ENCODE assay signal across 11 cellular contexts in the genomic region with DNA sequence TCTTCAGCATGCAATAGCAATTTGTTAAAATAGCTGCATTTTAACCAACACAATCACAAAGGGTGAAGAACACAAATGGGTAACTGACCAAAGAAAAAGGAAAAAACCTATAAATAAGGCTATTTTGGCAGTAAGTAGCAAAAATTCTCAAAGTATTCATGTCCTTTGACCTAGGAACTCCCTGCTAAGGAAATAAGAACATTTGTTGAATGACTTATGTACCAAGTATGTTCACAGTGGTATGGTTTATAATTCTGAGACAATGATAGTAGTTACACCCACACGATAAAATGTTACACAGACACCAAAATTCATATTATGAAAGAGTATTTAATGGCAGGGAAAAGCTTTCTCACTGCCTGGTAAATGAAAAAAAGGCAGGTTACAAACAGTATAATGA. TPM values are rescaled to one million over a fixed set of nuclear protein-coding genes. Genes with fewer than 3 reads are reported as not detected.
DNase-seq lines count a peak whose midpoint lies in the region; ATAC-seq and TF ChIP-seq lines count a peak whose summit lies in the region.
"Had no signal": no experiment of that assay in that cellular context is flagged by ENCODE, and none has a peak within 500 bp of the region (broad histone marks: within the 10 kb centered on the region; RNA-seq: fewer than 3 reads in every experiment).

No MANE protein-coding gene starts in this region.

- peak overlapping the region; percentile 93 for H3K27ac Mint-ChIP-seq in activated CD8-positive, alpha-beta T cell treated with anti-CD3 and anti-CD28 coated beads, Interleukin-2, amount 10 ng/mL, durations not matched to agents 7 days and 5 days
- peak overlapping the region; percentile 95 to 98 (median 96) for H3K27ac Mint-ChIP-seq in immature natural killer cell

- 57 to 69% methylated on average over 1 of the region's 1 CpG for WGBS in heart right ventricle, 2 donors
- WGBS in transverse colon (ENCODE audit: low coverage in 1 of 2), 2 donors: 46% methylated on average over 1 of the region's 1 CpG; no CpG with 5 or more reads in 1 of the 2 donors

- H3K36me3 ChIP-seq in heart right ventricle (no peaks in the 10 kb centered on the region), transverse colon (no peaks in the 10 kb centered on the region)

- POLR2A ChIA-PET in activated CD8-positive, alpha-beta T cell treated with anti-CD3 and anti-CD28 coated beads, Interleukin-2, amount 10 ng/mL, durations not matched to agents 7 days and 5 days (lab: Charles Lee): interaction anchor here (1.2 to 4.9 kb wide), 9 partner anchors 10 to 110 kb away, joined by 3 to 38 read pairs (median 5); partner anchors contain the start of genes CCDC88C and PPP4R3A

- H3K4me3 Mint-ChIP-seq in activated CD8-positive, alpha-beta T cell treated with anti-CD3 and anti-CD28 coated beads, Interleukin-2, amount 10 ng/mL, durations not matched to agents 7 days and 5 days: peak overlapping the region; percentile 100
- peak overlapping the region; percentile 97 to 100 (median 99) for H3K4me3 Mint-ChIP-seq in immature natural killer cell

- in situ Hi-C loops in transverse colon (cut with MboI; ENCODE audit: low pct_ligation_motif_present in 1 of 4, low pct_unique_long_range_greater_than_20kb in 1 of 4, low sequenced_read_pairs in 3 of 4): loop anchor here in 1 of 4 donors (25.0 kb wide), 1 partner anchor 88 kb away; no protein-coding TSS in a partner anchor

- H3K27me3 ChIP-seq in heart right ventricle: peaks cover 0 to 23% (median 4%) of the 10 kb centered on the region in 7 donors
- H3K27me3 ChIP-seq in transverse colon: no peaks in the 10 kb centered on the region

- no peak for TF ChIP-seq EP300 in transverse colon (IDR thresholded peaks at IDR 0.05; ENCODE audit: low read depth)

- H3K4me1 Mint-ChIP-seq in activated CD8-positive, alpha-beta T cell treated with anti-CD3 and anti-CD28 coated beads, Interleukin-2, amount 10 ng/mL, durations not matched to agents 7 days and 5 days (ENCODE audit: low read depth): peaks cover 93% of the 10 kb centered on the region
- H3K4me1 Mint-ChIP-seq in immature natural killer cell: peaks cover 97 to 99% of the 10 kb centered on the region in 2 donors

- intact Hi-C loops in heart right ventricle (cut with DNase I) (no loop called here), cardiac septum (cut with DNase I) (no loop called here), transverse colon (cut with DNase I; ENCODE audit: low total_unique reads) (no loop called here)

- CTCF ChIA-PET in activated CD8-positive, alpha-beta T cell treated with anti-CD3 and anti-CD28 coated beads, Interleukin-2, amount 10 ng/mL, durations not matched to agents 7 days and 5 days (lab: Charles Lee): interaction anchor here (0.9 to 10.7 kb wide), 13 partner anchors 9 to 81 kb away, joined by 3 to 151 read pairs (median 6); partner anchors contain the start of gene CCDC88C

- no peaks in the 10 kb centered on the region for H3K9me3 Mint-ChIP-seq in activated CD8-positive, alpha-beta T cell treated with anti-CD3 and anti-CD28 coated beads, Interleukin-2, amount 10 ng/mL, durations not matched to agents 7 days and 5 days (ENCODE audit: insufficient read depth)
- H3K9me3 Mint-ChIP-seq in immature natural killer cell: no peaks in the 10 kb centered on the region

- H3K27ac ChIP-seq in heart right ventricle (peak overlapping the region in 6 of 10 donors; percentile 28 to 67 (median 50)), transverse colon (peak overlapping the region; percentile 80 to 85 (median 84))

- H3K4me1 ChIP-seq in heart right ventricle (peaks cover 3 to 89% (median 55%) of the 10 kb centered on the region in 9 donors), transverse colon (peaks cover 21 to 80% (median 67%) of the 10 kb centered on the region in 4 donors)

- TF ChIP-seq CTCF in heart right ventricle (IDR thresholded peaks at IDR 0.05) (no peak), transverse colon (IDR thresholded peaks at IDR 0.05) (no peak), GM10266 (IDR thresholded peaks at IDR 0.05; ENCODE audit: control insufficient read depth, insufficient read depth, low read depth, missing control alignments) (no peak)

- H3K36me3 Mint-ChIP-seq in activated CD8-positive, alpha-beta T cell treated with anti-CD3 and anti-CD28 coated beads, Interleukin-2, amount 10 ng/mL, durations not matched to agents 7 days and 5 days (ENCODE audit: low read depth): peaks cover 65% of the 10 kb centered on the region
- H3K36me3 Mint-ChIP-seq in immature natural killer cell: peaks cover 4 to 12% (median 8%) of the 10 kb centered on the region in 3 donors

- no peak for ATAC-seq in heart right ventricle
- no peak for ATAC-seq in activated CD8-positive, alpha-beta T cell treated with anti-CD3 and anti-CD28 coated beads, Interleukin-2, amount 10 ng/mL, durations not matched to agents 7 days and 5 days

- H3K9me3 ChIP-seq in heart right ventricle (no peaks in the 10 kb centered on the region), transverse colon (no peaks in the 10 kb centered on the region)

- DNase-seq in heart right ventricle (no peak), cardiac septum (ENCODE audit: low spot score) (no peak), immature natural killer cell (no peak), transverse colon (no peak), NCI-H345 (lab: John Stamatoyannopoulos, UW) (no peak), GM10266 (ENCODE audit: extremely low spot score) (no peak), SKM-1 (lab: John Stamatoyannopoulos, UW; ENCODE audit: unreplicated experiment) (no peak)
- DNase-seq in activated CD8-positive, alpha-beta T cell treated with anti-CD3 and anti-CD28 coated beads, Interleukin-2, amount 10 ng/mL, durations not matched to agents 7 days and 5 days: no peak
- DNase-seq: effector CD4-positive, alpha-beta T cell; NCI-H510A had no signal

- peak overlapping the region in 1 of 10 donors; percentile 15 for H3K4me3 ChIP-seq in heart right ventricle
- peak overlapping the region in 2 of 4 donors; percentile 20 to 45 for H3K4me3 ChIP-seq in transverse colon

- TF ChIP-seq POLR2A in transverse colon (IDR thresholded peaks at IDR 0.05): no peak

- no peaks in the 10 kb centered on the region for H3K27me3 Mint-ChIP-seq in activated CD8-positive, alpha-beta T cell treated with anti-CD3 and anti-CD28 coated beads, Interleukin-2, amount 10 ng/mL, durations not matched to agents 7 days and 5 days (ENCODE audit: low read depth)
- H3K27me3 Mint-ChIP-seq in immature natural killer cell (ENCODE audit: low read depth in 3 of 3): peaks cover 0 to 30% (median 16%) of the 10 kb centered on the region in 3 donors

RNA-seq across cellular contexts. Expression of gene CCDC88C, which starts 16.9 kb away (rescaled TPM):
- 1 to 10 TPM; 2.4 to 8.4 (median 4.9) TPM for total RNA-seq in heart right ventricle
- 1 to 10 TPM; 2.2 to 5.5 TPM for polyA plus RNA-seq in heart right ventricle
- total RNA-seq in cardiac septum: 2.6 TPM
- total RNA-seq in activated CD8-positive, alpha-beta T cell treated with anti-CD3 and anti-CD28 coated beads, Interleukin-2, amount 10 ng/mL, durations not matched to agents 7 days and 5 days: 100 to 1,000 TPM; 147 to 153 TPM
- 10 to 100 TPM; 19.5 to 58.2 (median 21.2) TPM for polyA plus RNA-seq in immature natural killer cell
- 100 to 1,000 TPM in 1 of 4 donors, 10 to 100 TPM in 3; 29.5 to 171 (median 60.3) TPM for total RNA-seq in transverse colon
- polyA plus RNA-seq: BJ had no signal
